In genomic region chr19:10819124-10820060, GRCh38 we compare ENCODE assay signal across 18 cellular contexts. TPM values are rescaled to one million over a fixed set of nuclear protein-coding genes. Genes with fewer than 3 reads are reported as not detected.
DNase-seq lines count a peak whose midpoint lies in the region; ATAC-seq, FAIRE-seq and TF ChIP-seq lines count a peak whose summit lies in the region.
"Had no signal": no experiment of that assay in that cellular context is flagged by ENCODE, and none has a peak within 500 bp of the region (broad histone marks: within the 10 kb centered on the region; RNA-seq: fewer than 3 reads in every experiment).

No MANE protein-coding gene starts in this region.

- peaks cover 39% of the 10 kb centered on the region for H3K36me3 ChIP-seq in CD4-positive, alpha-beta memory T cell (ENCODE audit: insufficient read depth, low read length)
- peaks cover 84% of the 10 kb centered on the region; the same call in 2 of the 3 replicates for H3K36me3 ChIP-seq in K562 (ENCODE audit: control insufficient read depth, insufficient read depth, low read length)

- H3K4me2 ChIP-seq in K562 (ENCODE audit: insufficient read depth, low read length) = no peak overlapping the region

- H3K36me3 Mint-ChIP-seq in CD4-positive, alpha-beta memory T cell = peaks cover 30 to 41% of the 10 kb centered on the region in 2 donors
- H3K36me3 Mint-ChIP-seq in natural killer cell = no peaks in the 10 kb centered on the region

- peaks cover 0 to 5% (median 3%) of the 10 kb centered on the region in 4 donors for H3K4me1 Mint-ChIP-seq in CD4-positive, alpha-beta memory T cell
- peaks cover 19 to 52% of the 10 kb centered on the region in 2 donors for H3K4me1 Mint-ChIP-seq in natural killer cell
- H3K4me1 Mint-ChIP-seq: endodermal cell had no signal

- BruUV-seq in K562 (replicated peaks; lab: Mats Ljungman, UMichigan) = no TSS peak

- H3K27me3 ChIP-seq in AG04450 (ENCODE audit: control insufficient read depth, insufficient read depth, low read length) = no peaks in the 10 kb centered on the region
- no peaks in the 10 kb centered on the region for H3K27me3 ChIP-seq in CD4-positive, alpha-beta memory T cell (ENCODE audit: insufficient read depth, low read length)
- no peaks in the 10 kb centered on the region for H3K27me3 ChIP-seq in K562 (ENCODE audit: control insufficient read depth in 2 of 2, insufficient read depth in 2 of 2, low read length in 2 of 2)
- H3K27me3 ChIP-seq: tibial nerve had no signal

- H3K4me3 ChIP-seq in AG04450 (ENCODE audit: low read depth, low read length) (no peak overlapping the region), K562 (no peak overlapping the region)
- no peak overlapping the region for H3K4me3 ChIP-seq in CD4-positive, alpha-beta memory T cell (ENCODE audit: low read length in 2 of 2)
- H3K4me3 ChIP-seq: skin epidermis, tibial nerve had no signal

- H3K9me3 ChIP-seq in AG04450 (ENCODE audit: control insufficient read depth, insufficient read depth, low read length) = peaks cover 24% of the 10 kb centered on the region
- H3K9me3 ChIP-seq in CD4-positive, alpha-beta memory T cell (ENCODE audit: control insufficient read depth in 1 of 2, low read length in 2 of 2) = no peaks in the 10 kb centered on the region
- no peaks in the 10 kb centered on the region for H3K9me3 ChIP-seq in K562 (replicated peaks; ENCODE audit: control insufficient read depth, insufficient read depth, low read depth, low read length)
- H3K9me3 ChIP-seq: tibial nerve had no signal

- no peak overlapping the region for H3K4me3 Mint-ChIP-seq in CD4-positive, alpha-beta memory T cell
- no peak overlapping the region for H3K4me3 Mint-ChIP-seq in natural killer cell
- H3K4me3 Mint-ChIP-seq: activated CD8-positive, alpha-beta memory T cell treated with anti-CD3 and anti-CD28 coated beads, Interleukin-2, amount 10 ng/mL, durations not matched to agents 7 days and 5 days; endodermal cell had no signal

- H3K9me1 ChIP-seq in K562 (ENCODE audit: control insufficient read depth, insufficient read depth, low read length) = no peaks in the 10 kb centered on the region

- in situ Hi-C loops in K562 (cut with MboI) = no loop called here

- H3K27me3 Mint-ChIP-seq in CD4-positive, alpha-beta memory T cell = no peaks in the 10 kb centered on the region
- no peaks in the 10 kb centered on the region for H3K27me3 Mint-ChIP-seq in natural killer cell (ENCODE audit: low read depth in 2 of 2)
- H3K27me3 Mint-ChIP-seq: activated CD8-positive, alpha-beta memory T cell treated with anti-CD3 and anti-CD28 coated beads, Interleukin-2, amount 10 ng/mL, durations not matched to agents 7 days and 5 days; activated naive CD8-positive, alpha-beta T cell treated with anti-CD3 and anti-CD28 coated beads, Interleukin-2, amount 10 ng/mL, durations not matched to agents 7 days and 5 days had no signal

- H3K27ac ChIP-seq in AG04450 (ENCODE audit: low read depth, low read length) (peak overlapping the region; percentile 99), K562 (ENCODE audit: extremely low read depth, low read depth, low read length) (no peak overlapping the region)
- H3K27ac ChIP-seq in CD4-positive, alpha-beta memory T cell (ENCODE audit: low read depth, low read length) = no peak overlapping the region
- H3K27ac ChIP-seq: VCaP had no signal

- DNase-seq in AG04450 (ENCODE audit: low read depth, low spot score) (no peak), K562 (ENCODE audit: extremely low read depth in 1 of 4, low spot score in 3 of 4) (no peak), natural killer cell (no peak), C1 segment of cervical spinal cord (lab: John Stamatoyannopoulos, UW) (no peak), NCI-H2227 treated with DMSO at 0.1 percent for 48 hours (lab: John Stamatoyannopoulos, UW) (no peak)
- no peak for DNase-seq in CD4-positive, alpha-beta memory T cell
- DNase-seq: activated CD8-positive, alpha-beta memory T cell treated with anti-CD3 and anti-CD28 coated beads, Interleukin-2, amount 10 ng/mL, durations not matched to agents 7 days and 5 days; activated naive CD8-positive, alpha-beta T cell treated with anti-CD3 and anti-CD28 coated beads, Interleukin-2, amount 10 ng/mL, durations not matched to agents 7 days and 5 days; NCI-H187 treated with DMSO at 0.1 percent for 48 hours; NCI-H446; posterior cingulate gyrus had no signal

- intact Hi-C loops in CD4-positive, alpha-beta memory T cell (cut with micrococcal nuclease) = no loop called here
- intact Hi-C loops in K562 (cut with micrococcal nuclease) (no loop called here), natural killer cell (cut with micrococcal nuclease) (no loop called here)

- no peak overlapping the region for H2AFZ ChIP-seq in K562 (ENCODE audit: low read depth, low read length)

- H4K20me1 ChIP-seq in K562 (replicated peaks; ENCODE audit: control insufficient read depth, insufficient read depth, low read length) = peaks cover 7% of the 10 kb centered on the region; the same call in 1 of the 2 replicates

- no peaks in the 10 kb centered on the region for H3K9me3 Mint-ChIP-seq in CD4-positive, alpha-beta memory T cell
- no peaks in the 10 kb centered on the region for H3K9me3 Mint-ChIP-seq in natural killer cell
- H3K9me3 Mint-ChIP-seq: endodermal cell had no signal

- ATAC-seq in K562 (no peak), natural killer cell (no peak), GM18511 (IDR thresholded peaks at IDR 0.05; ENCODE audit: unreplicated experiment) (no peak), HG02610 (IDR thresholded peaks at IDR 0.05; ENCODE audit: unreplicated experiment) (no peak)
- ATAC-seq: activated CD8-positive, alpha-beta memory T cell treated with anti-CD3 and anti-CD28 coated beads, Interleukin-2, amount 10 ng/mL, durations not matched to agents 7 days and 5 days had no signal

- POLR2A ChIA-PET in AG04450 (lab: Yijun Ruan, JAX) = interaction anchor here (1.9 kb wide), 1 partner anchor 17 kb away, joined by 27 read pairs; the partner anchor contains the start of gene TMED1
- POLR2A ChIA-PET in CD4-positive, alpha-beta memory T cell (lab: Charles Lee; ENCODE audit: partially characterized antibody) = no interaction called here
- POLR2A ChIA-PET in K562 (lab: Yijun Ruan, JAX) = interaction anchor here (1.1 kb wide), 1 partner anchor 14 kb away, joined by 7 read pairs; no protein-coding TSS in a partner anchor

- TF ChIP-seq POLR2A in K562 (conservative IDR thresholded peaks at IDR 0.05) = no peak

- no peaks in the 10 kb centered on the region; the same call in 2 of the 3 replicates for H3K79me2 ChIP-seq in K562 (ENCODE audit: control insufficient read depth, insufficient read depth, low read length)

- TF ChIP-seq CTCF in AG04450 (IDR thresholded peaks at IDR 0.05; ENCODE audit: low read depth, low read length) (no peak), K562 (IDR thresholded peaks at IDR 0.05 in 2 of 3, conservative IDR thresholded peaks at IDR 0.05 in 1 of 3; ENCODE audit: insufficient read depth in 2 of 3, low read depth in 1 of 3, low read length in 3 of 3) (no peak), natural killer cell (IDR thresholded peaks at IDR 0.05) (no peak)

- peak overlapping the region in 5 of 7 donors; percentile 27 to 97 (median 48) for H3K27ac Mint-ChIP-seq in CD4-positive, alpha-beta memory T cell
- peak overlapping the region; percentile 69 to 73 for H3K27ac Mint-ChIP-seq in natural killer cell
- H3K27ac Mint-ChIP-seq: activated CD8-positive, alpha-beta memory T cell treated with anti-CD3 and anti-CD28 coated beads, Interleukin-2, amount 10 ng/mL, durations not matched to agents 7 days and 5 days; endodermal cell had no signal

- no peak for TF ChIP-seq RAD21 in K562 (CRISPR knock-in tag; conservative IDR thresholded peaks at IDR 0.05 in 1 of 2, IDR thresholded peaks at IDR 0.05 in 1 of 2)

- TF ChIP-seq EP300 in K562 (IDR thresholded peaks at IDR 0.05; ENCODE audit: low read length) = no peak

- CTCF ChIA-PET in AG04450 (lab: Charles Lee) = no interaction called here
- CTCF ChIA-PET in CD4-positive, alpha-beta memory T cell (lab: Charles Lee; ENCODE audit: partially characterized antibody) = interaction anchor here (0.8 kb wide), 1 partner anchor 117 kb away, joined by 3 read pairs; no protein-coding TSS in a partner anchor
- CTCF ChIA-PET in K562 (lab: Yijun Ruan, JAX; ENCODE audit: low intra/inter-chr PET ratio) = no interaction called here

- H3K9ac ChIP-seq in K562 (ENCODE audit: insufficient read depth in 1 of 2, low read depth in 2 of 2, low read length in 2 of 2) = peak overlapping the region in 1 of 2 experiments; percentile 83; a peak in 1 of 4 replicates

- H3K4me1 ChIP-seq in CD4-positive, alpha-beta memory T cell (ENCODE audit: insufficient read depth, low read length) = no peaks in the 10 kb centered on the region
- H3K4me1 ChIP-seq in K562 (replicated peaks in 1 of 2; ENCODE audit: control insufficient read depth in 2 of 2, insufficient read depth in 2 of 2, low read length in 2 of 2) = peaks cover 12 to 60% of the 10 kb centered on the region in 2 experiments; a peak in 4 of 5 replicates

- FAIRE-seq in K562 (lab: Jason Lieb, UNC) = no peak

- 95% methylated on average over 26 of the region's 27 CpGs for WGBS in K562 (ENCODE audit: insufficient coverage, low coverage, missing lambda C conversion rate)

RNA-seq across cellular contexts. Expression of gene TMED1, which starts 16.6 kb away (rescaled TPM):
- polyA plus RNA-seq in AG04450 (2011; rRNA removed) (42.4 and 48.4 TPM in 2 replicates), K562 (2011; rRNA removed) (26.1 and 27.9 TPM in 2 replicates), K562 (2014; fragmentation: Illumina TruSeq; extraction: Trizol) (9.6 and 18.6 TPM in 2 replicates), K562 (2014; fragmentation: Nextera tagmentation; extraction: Ambion mirVana) (1 to 10 TPM in 1 of 2 experiments, under 1 TPM in 1; 0.86 to 5.9 TPM), K562 (2014; rRNA removed) (29.3 and 30.2 TPM in 2 replicates)
- polyA minus RNA-seq in AG04450 (2011; rRNA and poly(A)+ RNA removed) = 15.7 and 19.2 TPM in 2 replicates
- total RNA-seq in CD4-positive, alpha-beta memory T cell = 10 to 100 TPM in 1 of 2 experiments, 1 to 10 TPM in 1; 9.0 to 10.9 TPM
- 10 to 100 TPM; 24.7 to 24.9 TPM for polyA plus RNA-seq in CD4-positive, alpha-beta memory T cell
- 12.5 and 36.8 TPM in 2 replicates for total RNA-seq in K562 (2011; cell fraction: chromatin; rRNA removed; ENCODE audit: low replicate concordance)
- total RNA-seq in K562 (2011; cell fraction: nucleolus; rRNA removed) = 63.2 and 77.4 TPM in 2 replicates
- 32.4 and 49.3 TPM in 2 replicates for total RNA-seq in K562 (2011; cell fraction: nucleoplasm; rRNA removed)
- total RNA-seq in K562 (2014; rRNA removed) (28.1 and 34.4 TPM in 2 replicates), K562 (2014; rRNA removed; fragmentation: Illumina TruSeq; extraction: Trizol) (7.4 and 8.0 TPM in 2 replicates), K562 (2015; rRNA removed; fragmentation: Illumina TruSeq; extraction: Trizol) (22.7 and 23.5 TPM in 2 replicates), K562 (2021) (25.5 and 28.2 TPM in 2 replicates), natural killer cell (10 to 100 TPM; 20.5 to 27.8 (median 27.4) TPM)
- 33.2 and 47.1 TPM in 2 replicates for polyA plus RNA-seq in K562 (2011; cell fraction: cytosol; rRNA removed)
- 10.9 and 12.8 TPM in 2 replicates for polyA plus RNA-seq in K562 (2011; cell fraction: nucleus; rRNA removed)
- polyA plus RNA-seq in K562 (2012) = 28.9 and 42.7 TPM in 2 replicates
- polyA minus RNA-seq in K562 (2011; rRNA and poly(A)+ RNA removed) = 11.8 and 20.7 TPM in 2 replicates
- 14.7 and 14.8 TPM in 2 replicates for polyA minus RNA-seq in K562 (2011; cell fraction: cytosol; rRNA and poly(A)+ RNA removed)
- 4.3 and 6.6 TPM in 2 replicates for polyA minus RNA-seq in K562 (2011; cell fraction: nucleus; rRNA and poly(A)+ RNA removed)

RNA-seq across cellular contexts. Expression of gene C19orf38, which starts 28.8 kb away (rescaled TPM):
- polyA plus RNA-seq in AG04450 (2011; rRNA removed) (0.45 and 0.67 TPM in 2 replicates), K562 (2011; rRNA removed) (0.14 and 0.31 TPM in 2 replicates), K562 (2014; fragmentation: Illumina TruSeq; extraction: Trizol) (not detected in 2 replicates), K562 (2014; fragmentation: Nextera tagmentation; extraction: Ambion mirVana) (not detected), K562 (2014; rRNA removed) (0.53 TPM in 1 of 2 replicates, not detected in the other)
- 0.28 and 0.48 TPM in 2 replicates for polyA minus RNA-seq in AG04450 (2011; rRNA and poly(A)+ RNA removed)
- under 1 TPM; 0.36 to 0.49 TPM for total RNA-seq in CD4-positive, alpha-beta memory T cell
- under 1 TPM in 1 of 2 donors, not detected in 1; 0.21 TPM for polyA plus RNA-seq in CD4-positive, alpha-beta memory T cell
- total RNA-seq in K562 (2011; cell fraction: chromatin; rRNA removed; ENCODE audit: low replicate concordance) = 0.83 TPM in 1 of 2 replicates, not detected in the other
- total RNA-seq in K562 (2011; cell fraction: nucleolus; rRNA removed) = 0.50 TPM in 1 of 2 replicates, not detected in the other
- not detected in 2 replicates for total RNA-seq in K562 (2011; cell fraction: nucleoplasm; rRNA removed)
- total RNA-seq in K562 (2014; rRNA removed) (0.16 TPM in 1 of 2 replicates, not detected in the other), K562 (2014; rRNA removed; fragmentation: Illumina TruSeq; extraction: Trizol) (not detected in 2 replicates), K562 (2015; rRNA removed; fragmentation: Illumina TruSeq; extraction: Trizol) (not detected in 2 replicates), K562 (2021) (0.18 and 0.29 TPM in 2 replicates), natural killer cell (1 to 10 TPM; 2.9 to 9.9 (median 6.2) TPM)
- polyA plus RNA-seq in K562 (2011; cell fraction: cytosol; rRNA removed) = 0.19 and 0.22 TPM in 2 replicates
- polyA plus RNA-seq in K562 (2011; cell fraction: nucleus; rRNA removed) = 0.10 and 0.34 TPM in 2 replicates
- 0.27 and 0.40 TPM in 2 replicates for polyA plus RNA-seq in K562 (2012)
- polyA minus RNA-seq in K562 (2011; rRNA and poly(A)+ RNA removed) = not detected in 2 replicates
- not detected in 2 replicates for polyA minus RNA-seq in K562 (2011; cell fraction: cytosol; rRNA and poly(A)+ RNA removed)
- 0.27 and 0.56 TPM in 2 replicates for polyA minus RNA-seq in K562 (2011; cell fraction: nucleus; rRNA and poly(A)+ RNA removed)
- total RNA-seq: G401 had no signal

RNA-seq across cellular contexts. Expression of gene CARM1, which starts 52.0 kb away (rescaled TPM):
- polyA plus RNA-seq in AG04450 (2011; rRNA removed) = 23.5 and 26.0 TPM in 2 replicates
- polyA minus RNA-seq in AG04450 (2011; rRNA and poly(A)+ RNA removed) = 36.7 and 42.1 TPM in 2 replicates
- 10 to 100 TPM; 25.2 to 26.5 TPM for total RNA-seq in CD4-positive, alpha-beta memory T cell
- 1 to 10 TPM in 1 of 2 donors, under 1 TPM in 1; 0.71 to 1.8 TPM for polyA plus RNA-seq in CD4-positive, alpha-beta memory T cell
- 50.4 and 92.7 TPM in 2 replicates for total RNA-seq in K562 (2011; cell fraction: chromatin; rRNA removed; ENCODE audit: low replicate concordance)
- 57.5 and 60.4 TPM in 2 replicates for total RNA-seq in K562 (2011; cell fraction: nucleolus; rRNA removed)
- total RNA-seq in K562 (2011; cell fraction: nucleoplasm; rRNA removed) = 52.4 and 52.6 TPM in 2 replicates
- 31.9 and 41.8 TPM in 2 replicates for total RNA-seq in K562 (2014; rRNA removed)
- total RNA-seq in K562 (2014; rRNA removed; fragmentation: Illumina TruSeq; extraction: Trizol) = 14.1 and 18.6 TPM in 2 replicates
- total RNA-seq in K562 (2015; rRNA removed; fragmentation: Illumina TruSeq; extraction: Trizol) = 25.2 and 27.1 TPM in 2 replicates
- 86.0 and 86.3 TPM in 2 replicates for total RNA-seq in K562 (2021)
- polyA plus RNA-seq in K562 (2011; rRNA removed) = 29.7 and 54.8 TPM in 2 replicates
- 39.1 and 73.7 TPM in 2 replicates for polyA plus RNA-seq in K562 (2011; cell fraction: cytosol; rRNA removed)
- polyA plus RNA-seq in K562 (2011; cell fraction: nucleus; rRNA removed) = 61.7 and 77.2 TPM in 2 replicates
- polyA plus RNA-seq in K562 (2012) = 54.2 and 71.7 TPM in 2 replicates
- polyA plus RNA-seq in K562 (2014; fragmentation: Illumina TruSeq; extraction: Trizol) = 59.8 and 73.9 TPM in 2 replicates
- under 1 TPM; 0.36 to 0.65 TPM for polyA plus RNA-seq in K562 (2014; fragmentation: Nextera tagmentation; extraction: Ambion mirVana)
- 49.1 and 56.5 TPM in 2 replicates for polyA plus RNA-seq in K562 (2014; rRNA removed)
- 20.6 and 23.7 TPM in 2 replicates for polyA minus RNA-seq in K562 (2011; rRNA and poly(A)+ RNA removed)
- 32.6 and 45.6 TPM in 2 replicates for polyA minus RNA-seq in K562 (2011; cell fraction: cytosol; rRNA and poly(A)+ RNA removed)
- polyA minus RNA-seq in K562 (2011; cell fraction: nucleus; rRNA and poly(A)+ RNA removed) = 13.1 and 18.4 TPM in 2 replicates
- 10 to 100 TPM; 13.4 to 21.3 (median 19.8) TPM for total RNA-seq in natural killer cell
